In genomic region chr9:114336157-114336556, GRCh38 we compare ENCODE assay signal across 22 cellular contexts. TPM values are rescaled to one million over a fixed set of nuclear protein-coding genes. Genes with fewer than 3 reads are reported as not detected.
DNase-seq lines count a peak whose midpoint lies in the region; ATAC-seq, FAIRE-seq and TF ChIP-seq lines count a peak whose summit lies in the region.
"Had no signal": no experiment of that assay in that cellular context is flagged by ENCODE, and none has a peak within 500 bp of the region (broad histone marks: within the 10 kb centered on the region; RNA-seq: fewer than 3 reads in every experiment).

No MANE protein-coding gene starts in this region.

- TF ChIP-seq POLR2A in GM12878 (IDR thresholded peaks at IDR 0.05; ENCODE audit: low read depth, low read length): 0 out of 2 replicates have a peak, but pooled peaks have one; percentile 34

- BruUV-seq in GM12878 (replicated peaks; lab: Mats Ljungman, UMichigan): no TSS peak

- FAIRE-seq in GM12878 (lab: Jason Lieb, UNC): no peak

- TF ChIP-seq RAD21 in GM12878 (IDR thresholded peaks at IDR 0.05; ENCODE audit: insufficient read depth, low read depth, low read length): no peak

- peaks cover 48% of the 10 kb centered on the region for H3K36me3 ChIP-seq in CD8-positive, alpha-beta T cell (ENCODE audit: insufficient read depth, low read length)
- peaks cover 29 to 41% of the 10 kb centered on the region in 2 experiments for H3K36me3 ChIP-seq in GM12878 (ENCODE audit: control insufficient read depth in 2 of 2, insufficient read depth in 2 of 2, low read length in 1 of 2)
- no peaks in the 10 kb centered on the region for H3K36me3 ChIP-seq in endodermal cell (ENCODE audit: control insufficient read depth, insufficient read depth, low read length)
- H3K36me3 ChIP-seq in mucosa of descending colon (ENCODE audit: low read depth): peaks cover 16% of the 10 kb centered on the region
- H3K36me3 ChIP-seq: BE2C had no signal

- H4K20me1 ChIP-seq in GM12878 (ENCODE audit: control insufficient read depth, insufficient read depth): 0 out of 2 replicates have a peak, but pooled peaks cover 4% of the 10 kb centered on the region

- ATAC-seq in activated CD8-positive, alpha-beta T cell treated with anti-CD3 and anti-CD28 coated beads for 36 hours: no peak
- ATAC-seq in activated CD8-positive, alpha-beta T cell treated with anti-CD3 and anti-CD28 coated beads, Interleukin-2, amount 10 ng/mL, durations not matched to agents 7 days and 5 days: no peak
- no peak for ATAC-seq in CD8-positive, alpha-beta T cell
- ATAC-seq in GM12878: no peak
- ATAC-seq in naive B cell (ENCODE audit: low read depth in 2 of 2): no peak
- no peak for ATAC-seq in mucosa of descending colon

- in situ Hi-C loops in GM12878 (cut with MboI): no loop called here

- H3K9me3 Mint-ChIP-seq in activated CD8-positive, alpha-beta T cell treated with anti-CD3 and anti-CD28 coated beads for 36 hours: peaks cover 8% of the 10 kb centered on the region
- no peaks in the 10 kb centered on the region for H3K9me3 Mint-ChIP-seq in activated CD8-positive, alpha-beta T cell treated with anti-CD3 and anti-CD28 coated beads, Interleukin-2, amount 10 ng/mL, durations not matched to agents 7 days and 5 days (ENCODE audit: insufficient read depth)
- no peaks in the 10 kb centered on the region for H3K9me3 Mint-ChIP-seq in CD8-positive, alpha-beta T cell
- no peaks in the 10 kb centered on the region for H3K9me3 Mint-ChIP-seq in naive B cell
- peaks cover 2% of the 10 kb centered on the region for H3K9me3 Mint-ChIP-seq in endodermal cell

- no peak overlapping the region for H3K27ac ChIP-seq in CD8-positive, alpha-beta T cell (ENCODE audit: low read depth, low read length)
- H3K27ac ChIP-seq in GM12878 (ENCODE audit: control insufficient read depth, insufficient read depth) (no peak overlapping the region), endodermal cell (ENCODE audit: low read depth, low read length) (no peak overlapping the region)

- intact Hi-C loops in activated CD8-positive, alpha-beta T cell treated with anti-CD3 and anti-CD28 coated beads for 36 hours (cut with micrococcal nuclease): no loop called here
- intact Hi-C loops in CD8-positive, alpha-beta T cell (cut with DNase I, micrococcal nuclease): loop anchor here in 1 of 2 experiments (2.0 to 10.0 kb wide), 2 partner anchors 171 to 679 kb away; no protein-coding TSS in a partner anchor
- intact Hi-C loops in GM12878 (cut with micrococcal nuclease; ENCODE audit: unreplicated experiment) (no loop called here), mucosa of descending colon (cut with DNase I, micrococcal nuclease) (loop anchor here in 1 of 2 donors (10.0 kb wide), 1 partner anchor 319 kb away; the partner anchor contains the start of gene TEX53)

- DNase-seq in activated CD8-positive, alpha-beta T cell treated with anti-CD3 and anti-CD28 coated beads for 36 hours: no peak
- DNase-seq in activated CD8-positive, alpha-beta T cell treated with anti-CD3 and anti-CD28 coated beads, Interleukin-2, amount 10 ng/mL, durations not matched to agents 7 days and 5 days: no peak
- no peak for DNase-seq in CD8-positive, alpha-beta T cell
- no peak for DNase-seq in GM12878 (ENCODE audit: low read depth, low spot score)
- no peak for DNase-seq in naive B cell
- no peak for DNase-seq in endodermal cell
- DNase-seq in pons (ENCODE audit: low spot score): no peak
- no peak for DNase-seq in mucosa of descending colon
- DNase-seq: BE2C; Calu3; CD4-positive, CD25-positive, alpha-beta regulatory T cell; DMS53; EL; KG1; NCI-H1105 treated with DMSO at 0.1 percent for 48 hours; NCI-H1694 treated with DMSO at 0.1 percent for 48 hours; NCI-H748 treated with DMSO at 0.1 percent for 48 hours; NK-92 treated with Interleukin-12 subunit alpha and Interleukin-12 subunit beta, amount 100 ng/mL, for 24 hours; OCI-M1; Right ventricle myocardium superior had no signal

- TF ChIP-seq EP300 in GM12878 (IDR thresholded peaks at IDR 0.05; ENCODE audit: borderline replicate concordance in 1 of 2, control insufficient read depth in 1 of 2, low read depth in 2 of 2, low read length in 2 of 2): no peak

- POLR2A ChIA-PET in activated CD8-positive, alpha-beta T cell treated with anti-CD3 and anti-CD28 coated beads for 36 hours (lab: Charles Lee): interaction anchor here (0.9 to 18.4 kb wide), 3 partner anchors 11 to 48 kb away, joined by 4 to 277 read pairs (median 4); partner anchors contain the start of gene AKNA
- POLR2A ChIA-PET in activated CD8-positive, alpha-beta T cell treated with anti-CD3 and anti-CD28 coated beads, Interleukin-2, amount 10 ng/mL, durations not matched to agents 7 days and 5 days (lab: Charles Lee): no interaction called here
- POLR2A ChIA-PET in CD8-positive, alpha-beta T cell (lab: Charles Lee): interaction anchor here (1.5 kb wide), 1 partner anchor 51 kb away, joined by 6 read pairs; the partner anchor contains the start of gene AKNA
- POLR2A ChIA-PET in GM12878 (lab: Charles Lee): no interaction called here

- no peaks in the 10 kb centered on the region for H3K79me2 ChIP-seq in GM12878 (ENCODE audit: control insufficient read depth, insufficient read depth, low read length)

- peaks cover 61% of the 10 kb centered on the region for H3K36me3 Mint-ChIP-seq in activated CD8-positive, alpha-beta T cell treated with anti-CD3 and anti-CD28 coated beads for 36 hours (ENCODE audit: low read depth)
- peaks cover 62% of the 10 kb centered on the region for H3K36me3 Mint-ChIP-seq in activated CD8-positive, alpha-beta T cell treated with anti-CD3 and anti-CD28 coated beads, Interleukin-2, amount 10 ng/mL, durations not matched to agents 7 days and 5 days (ENCODE audit: low read depth)
- peaks cover 62% of the 10 kb centered on the region for H3K36me3 Mint-ChIP-seq in CD8-positive, alpha-beta T cell
- H3K36me3 Mint-ChIP-seq in naive B cell (peaks cover 6 to 17% of the 10 kb centered on the region in 2 donors), endodermal cell (ENCODE audit: low read depth) (peaks cover 23% of the 10 kb centered on the region)

- H3K27ac Mint-ChIP-seq in activated CD8-positive, alpha-beta T cell treated with anti-CD3 and anti-CD28 coated beads for 36 hours: peak overlapping the region; percentile 55
- no peak overlapping the region for H3K27ac Mint-ChIP-seq in activated CD8-positive, alpha-beta T cell treated with anti-CD3 and anti-CD28 coated beads, Interleukin-2, amount 10 ng/mL, durations not matched to agents 7 days and 5 days
- H3K27ac Mint-ChIP-seq in CD8-positive, alpha-beta T cell: peak overlapping the region; percentile 41
- peak overlapping the region in 4 of 6 donors; percentile 21 to 75 (median 32) for H3K27ac Mint-ChIP-seq in naive B cell
- H3K27ac Mint-ChIP-seq in endodermal cell: no peak overlapping the region

- RAD21 ChIA-PET in GM12878 (lab: Charles Lee; ENCODE audit: unreplicated experiment): interaction anchor here (0.9 to 1.3 kb wide), 2 partner anchors 51 to 70 kb away, joined by 4 read pairs; partner anchors contain the start of gene AKNA

- no peaks in the 10 kb centered on the region for H3K4me1 ChIP-seq in CD8-positive, alpha-beta T cell (ENCODE audit: insufficient read depth, low read length)
- peaks cover 6% of the 10 kb centered on the region; the same call in 1 of the 2 replicates for H3K4me1 ChIP-seq in GM12878 (ENCODE audit: control insufficient read depth, insufficient read depth, low read length)
- no peaks in the 10 kb centered on the region for H3K4me1 ChIP-seq in endodermal cell (ENCODE audit: control insufficient read depth, insufficient read depth, low read length)
- H3K4me1 ChIP-seq in mucosa of descending colon (ENCODE audit: low read depth): no peaks in the 10 kb centered on the region
- H3K4me1 ChIP-seq: BE2C had no signal

- no peak overlapping the region for H3K9ac ChIP-seq in GM12878 (ENCODE audit: control insufficient read depth, insufficient read depth, low read length)
- no peak overlapping the region for H3K9ac ChIP-seq in endodermal cell (ENCODE audit: extremely low read depth, low read length, poor library complexity, severe bottlenecking)

- H3K4me3 ChIP-seq in CD8-positive, alpha-beta T cell (ENCODE audit: low read depth, low read length): no peak overlapping the region
- H3K4me3 ChIP-seq in GM12878 (no peak overlapping the region), endodermal cell (ENCODE audit: low read length) (no peak overlapping the region), mucosa of descending colon (no peak overlapping the region)

- H3K9me3 ChIP-seq in CD8-positive, alpha-beta T cell (ENCODE audit: low read length): no peaks in the 10 kb centered on the region
- peaks cover 3% of the 10 kb centered on the region; the same call in 2 of the 3 replicates for H3K9me3 ChIP-seq in GM12878 (replicated peaks; ENCODE audit: control insufficient read depth, insufficient read depth, low read length)
- no peaks in the 10 kb centered on the region for H3K9me3 ChIP-seq in endodermal cell (ENCODE audit: control insufficient read depth, low read length)
- H3K9me3 ChIP-seq in mucosa of descending colon: no peaks in the 10 kb centered on the region
- H3K9me3 ChIP-seq: BE2C had no signal

- no peaks in the 10 kb centered on the region for H3K27me3 ChIP-seq in CD8-positive, alpha-beta T cell (ENCODE audit: insufficient read depth, low read length)
- no peaks in the 10 kb centered on the region for H3K27me3 ChIP-seq in GM12878 (replicated peaks in 1 of 2; ENCODE audit: control insufficient read depth in 2 of 2, insufficient read depth in 2 of 2, low read length in 1 of 2)
- no peaks in the 10 kb centered on the region for H3K27me3 ChIP-seq in endodermal cell (ENCODE audit: control insufficient read depth, insufficient read depth, low read length, poor library complexity, severe bottlenecking)
- H3K27me3 ChIP-seq: BE2C had no signal

- H3K4me3 Mint-ChIP-seq in activated CD8-positive, alpha-beta T cell treated with anti-CD3 and anti-CD28 coated beads for 36 hours: no peak overlapping the region
- H3K4me3 Mint-ChIP-seq in activated CD8-positive, alpha-beta T cell treated with anti-CD3 and anti-CD28 coated beads, Interleukin-2, amount 10 ng/mL, durations not matched to agents 7 days and 5 days: no peak overlapping the region
- H3K4me3 Mint-ChIP-seq in CD8-positive, alpha-beta T cell: no peak overlapping the region
- peak overlapping the region in 1 of 8 donors; percentile 22 for H3K4me3 Mint-ChIP-seq in naive B cell
- no peak overlapping the region for H3K4me3 Mint-ChIP-seq in endodermal cell
- H3K4me3 Mint-ChIP-seq: CD4-positive, CD25-positive, alpha-beta regulatory T cell had no signal

- H3K4me2 ChIP-seq in GM12878 (ENCODE audit: control insufficient read depth, insufficient read depth): no peak overlapping the region

- no peaks in the 10 kb centered on the region for H3K27me3 Mint-ChIP-seq in activated CD8-positive, alpha-beta T cell treated with anti-CD3 and anti-CD28 coated beads for 36 hours
- no peaks in the 10 kb centered on the region for H3K27me3 Mint-ChIP-seq in activated CD8-positive, alpha-beta T cell treated with anti-CD3 and anti-CD28 coated beads, Interleukin-2, amount 10 ng/mL, durations not matched to agents 7 days and 5 days (ENCODE audit: low read depth)
- no peaks in the 10 kb centered on the region for H3K27me3 Mint-ChIP-seq in CD8-positive, alpha-beta T cell (ENCODE audit: low read depth)
- H3K27me3 Mint-ChIP-seq in naive B cell (no peaks in the 10 kb centered on the region), endodermal cell (ENCODE audit: insufficient read depth) (no peaks in the 10 kb centered on the region)

- H3K4me1 Mint-ChIP-seq in activated CD8-positive, alpha-beta T cell treated with anti-CD3 and anti-CD28 coated beads for 36 hours (ENCODE audit: low read depth): peaks cover 33% of the 10 kb centered on the region
- H3K4me1 Mint-ChIP-seq in activated CD8-positive, alpha-beta T cell treated with anti-CD3 and anti-CD28 coated beads, Interleukin-2, amount 10 ng/mL, durations not matched to agents 7 days and 5 days (ENCODE audit: low read depth): peaks cover 20% of the 10 kb centered on the region
- H3K4me1 Mint-ChIP-seq in CD8-positive, alpha-beta T cell (ENCODE audit: low read depth): peaks cover 24% of the 10 kb centered on the region
- H3K4me1 Mint-ChIP-seq in naive B cell (peaks cover 13 to 29% (median 18%) of the 10 kb centered on the region in 3 donors), endodermal cell (no peaks in the 10 kb centered on the region)

- SMC1A ChIA-PET in GM12878 (lab: Charles Lee; ENCODE audit: uncharacterized antibody, unreplicated experiment): interaction anchor here (1.2 to 1.3 kb wide), 2 partner anchors 10 to 70 kb away, joined by 3 read pairs; no protein-coding TSS in a partner anchor

- 88% methylated on average over 10 of the region's 10 CpGs for WGBS in GM12878 (ENCODE audit: insufficient coverage, insufficient replicate concordance, low lambda C conversion rate, missing lambda C conversion rate)
- 83 to 84% methylated on average over 7 to 10 of the region's 10 CpGs for WGBS in endodermal cell (ENCODE audit: insufficient coverage in 1 of 2, insufficient read length in 1 of 2), 2 experiments

- CTCF ChIA-PET in activated CD8-positive, alpha-beta T cell treated with anti-CD3 and anti-CD28 coated beads for 36 hours (lab: Charles Lee): interaction anchor here (1.3 to 9.9 kb wide), 3 partner anchors 15 to 70 kb away, joined by 3 to 98 read pairs (median 4); partner anchors contain the start of gene AKNA
- CTCF ChIA-PET in activated CD8-positive, alpha-beta T cell treated with anti-CD3 and anti-CD28 coated beads, Interleukin-2, amount 10 ng/mL, durations not matched to agents 7 days and 5 days (lab: Charles Lee): interaction anchor here (1.0 to 1.1 kb wide), 2 partner anchors 14 to 70 kb away, joined by 3 read pairs; no protein-coding TSS in a partner anchor
- CTCF ChIA-PET in CD8-positive, alpha-beta T cell (lab: Charles Lee): interaction anchor here (0.9 to 1.4 kb wide), 3 partner anchors 50 to 318 kb away, joined by 3 to 5 read pairs (median 3); no protein-coding TSS in a partner anchor
- CTCF ChIA-PET in GM12878 (lab: Yijun Ruan, JAX): no interaction called here

- no peak for TF ChIP-seq CTCF in activated CD8-positive, alpha-beta T cell treated with anti-CD3 and anti-CD28 coated beads for 36 hours (IDR thresholded peaks at IDR 0.05)
- no peak for TF ChIP-seq CTCF in CD8-positive, alpha-beta T cell (IDR thresholded peaks at IDR 0.05)
- TF ChIP-seq CTCF in GM12878 (IDR thresholded peaks at IDR 0.05 in 2 of 3, conservative IDR thresholded peaks at IDR 0.05 in 1 of 3; ENCODE audit: control insufficient read depth in 2 of 3, extremely low read depth in 1 of 3, insufficient read depth in 1 of 3, low read depth in 3 of 3, low read length in 3 of 3) (no peak), endodermal cell (conservative IDR thresholded peaks at IDR 0.05) (no peak), mucosa of descending colon (IDR thresholded peaks at IDR 0.05) (no peak)

- no peak overlapping the region for H2AFZ ChIP-seq in GM12878 (ENCODE audit: control insufficient read depth, low read depth, low read length)

RNA-seq across cellular contexts. Expression of gene ORM2, which starts 6.5 kb away (rescaled TPM):
- total RNA-seq in activated CD8-positive, alpha-beta T cell treated with anti-CD3 and anti-CD28 coated beads for 36 hours: not detected
- not detected for total RNA-seq in activated CD8-positive, alpha-beta T cell treated with anti-CD3 and anti-CD28 coated beads, Interleukin-2, amount 10 ng/mL, durations not matched to agents 7 days and 5 days
- total RNA-seq in CD8-positive, alpha-beta T cell: not detected
- not detected in 2 replicates for total RNA-seq in GM12878 (2013; cell fraction: nucleolus; rRNA removed)
- total RNA-seq in GM12878 (2014; rRNA removed): not detected in 2 replicates
- not detected in 2 replicates for total RNA-seq in GM12878 (2014; rRNA removed; fragmentation: Illumina TruSeq; extraction: Trizol)
- 0.64 TPM in 1 of 2 replicates, not detected in the other for total RNA-seq in GM12878 (2021)
- not detected for polyA plus RNA-seq in GM12878 (2011; ENCODE audit: low read depth)
- not detected in 2 replicates for polyA plus RNA-seq in GM12878 (2011; rRNA removed)
- not detected in 2 replicates for polyA plus RNA-seq in GM12878 (2011; cell fraction: cytosol; rRNA removed)
- not detected in 2 replicates for polyA plus RNA-seq in GM12878 (2011; cell fraction: nucleus; rRNA removed)
- polyA plus RNA-seq in GM12878 (2012): not detected in 2 replicates
- polyA plus RNA-seq in GM12878 (2014; fragmentation: Illumina TruSeq; extraction: Trizol): not detected in 2 replicates
- not detected for polyA plus RNA-seq in GM12878 (2014; fragmentation: Nextera tagmentation; extraction: Ambion mirVana)
- polyA plus RNA-seq in GM12878 (2014; rRNA removed): not detected in 2 replicates
- not detected for polyA plus RNA-seq in GM12878 (2016; fragmentation: Nextera tagmentation; extraction: Ambion mirVana)
- not detected in 2 replicates for polyA minus RNA-seq in GM12878 (2011; rRNA and poly(A)+ RNA removed)
- not detected in 2 replicates for polyA minus RNA-seq in GM12878 (2011; cell fraction: cytosol; rRNA and poly(A)+ RNA removed)
- polyA minus RNA-seq in GM12878 (2011; cell fraction: nucleus; rRNA and poly(A)+ RNA removed): not detected in 2 replicates
- not detected for polyA plus RNA-seq in naive B cell (ENCODE audit: low read depth in 6 of 6)
- under 1 TPM; 0.59 to 0.80 TPM for total RNA-seq in endodermal cell
- polyA plus RNA-seq in endodermal cell (2013, experiment 1 of 2): not detected
- not detected for polyA plus RNA-seq in endodermal cell (2013, experiment 2 of 2)
- 1 to 10 TPM in 1 of 3 donors, not detected in 2; 1.0 TPM for total RNA-seq in mucosa of descending colon
- total RNA-seq: A172; Calu3; CD4-positive, CD25-positive, alpha-beta regulatory T cell; NCI-H460; Right ventricle myocardium superior had no signal
- polyA plus RNA-seq: CD4-positive, CD25-positive, alpha-beta regulatory T cell had no signal

RNA-seq across cellular contexts. Expression of gene ORM1, which starts 13.3 kb away (rescaled TPM):
- total RNA-seq in activated CD8-positive, alpha-beta T cell treated with anti-CD3 and anti-CD28 coated beads for 36 hours: not detected
- not detected for total RNA-seq in activated CD8-positive, alpha-beta T cell treated with anti-CD3 and anti-CD28 coated beads, Interleukin-2, amount 10 ng/mL, durations not matched to agents 7 days and 5 days
- not detected for total RNA-seq in CD8-positive, alpha-beta T cell
- not detected in 2 replicates for total RNA-seq in GM12878 (2013; cell fraction: nucleolus; rRNA removed)
- total RNA-seq in GM12878 (2014; rRNA removed) (not detected in 2 replicates), GM12878 (2014; rRNA removed; fragmentation: Illumina TruSeq; extraction: Trizol) (not detected in 2 replicates), GM12878 (2021) (3.5 and 4.4 TPM in 2 replicates), endodermal cell (under 1 TPM in 1 of 2 donors, not detected in 1; 0.59 TPM), mucosa of descending colon (1 to 10 TPM in 1 of 3 donors, not detected in 2; 2.8 TPM)
- not detected for polyA plus RNA-seq in GM12878 (2011; ENCODE audit: low read depth)
- polyA plus RNA-seq in GM12878 (2011; rRNA removed) (not detected in 2 replicates), GM12878 (2014; fragmentation: Illumina TruSeq; extraction: Trizol) (not detected in 2 replicates), GM12878 (2014; fragmentation: Nextera tagmentation; extraction: Ambion mirVana) (not detected), GM12878 (2014; rRNA removed) (not detected in 2 replicates), GM12878 (2016; fragmentation: Nextera tagmentation; extraction: Ambion mirVana) (not detected), naive B cell (ENCODE audit: low read depth in 6 of 6) (not detected)
- polyA plus RNA-seq in GM12878 (2011; cell fraction: cytosol; rRNA removed): not detected in 2 replicates
- polyA plus RNA-seq in GM12878 (2011; cell fraction: nucleus; rRNA removed): not detected in 2 replicates
- polyA plus RNA-seq in GM12878 (2012): not detected in 2 replicates
- not detected in 2 replicates for polyA minus RNA-seq in GM12878 (2011; rRNA and poly(A)+ RNA removed)
- polyA minus RNA-seq in GM12878 (2011; cell fraction: cytosol; rRNA and poly(A)+ RNA removed): not detected in 2 replicates
- polyA minus RNA-seq in GM12878 (2011; cell fraction: nucleus; rRNA and poly(A)+ RNA removed): not detected in 2 replicates
- not detected for polyA plus RNA-seq in endodermal cell (2013, experiment 1 of 2)
- polyA plus RNA-seq in endodermal cell (2013, experiment 2 of 2): not detected
- total RNA-seq: A172; Calu3; CD4-positive, CD25-positive, alpha-beta regulatory T cell; NCI-H460 had no signal
- polyA plus RNA-seq: CD4-positive, CD25-positive, alpha-beta regulatory T cell had no signal

RNA-seq across cellular contexts. Expression of gene AKNA, which starts 51.6 kb away (rescaled TPM):
- total RNA-seq in activated CD8-positive, alpha-beta T cell treated with anti-CD3 and anti-CD28 coated beads for 36 hours: 100 to 1,000 TPM; 166 to 167 TPM
- 100 to 1,000 TPM; 413 to 430 TPM for total RNA-seq in activated CD8-positive, alpha-beta T cell treated with anti-CD3 and anti-CD28 coated beads, Interleukin-2, amount 10 ng/mL, durations not matched to agents 7 days and 5 days
- 100 to 1,000 TPM; 249 to 269 TPM for total RNA-seq in CD8-positive, alpha-beta T cell
- 305 and 316 TPM in 2 replicates for total RNA-seq in GM12878 (2013; cell fraction: nucleolus; rRNA removed)
- total RNA-seq in GM12878 (2014; rRNA removed) (49.4 and 59.0 TPM in 2 replicates), GM12878 (2014; rRNA removed; fragmentation: Illumina TruSeq; extraction: Trizol) (36.0 and 39.8 TPM in 2 replicates), GM12878 (2021) (117 and 132 TPM in 2 replicates), endodermal cell (10 to 100 TPM; 12.2 to 15.4 TPM), mucosa of descending colon (10 to 100 TPM; 29.3 to 45.1 (median 44.9) TPM)
- 22.0 TPM for polyA plus RNA-seq in GM12878 (2011; ENCODE audit: low read depth)
- polyA plus RNA-seq in GM12878 (2011; rRNA removed) (18.0 and 30.1 TPM in 2 replicates), GM12878 (2014; fragmentation: Illumina TruSeq; extraction: Trizol) (27.2 and 57.6 TPM in 2 replicates), GM12878 (2014; fragmentation: Nextera tagmentation; extraction: Ambion mirVana) (1 to 10 TPM; 1.6 to 5.0 TPM), GM12878 (2014; rRNA removed) (71.9 and 77.7 TPM in 2 replicates), GM12878 (2016; fragmentation: Nextera tagmentation; extraction: Ambion mirVana) (10 to 100 TPM; 28.0 to 30.9 TPM), naive B cell (ENCODE audit: low read depth in 6 of 6) (10 to 100 TPM in 5 of 6 donors, under 1 TPM in 1; 0.78 to 34.1 (median 13.7) TPM)
- 33.7 and 39.1 TPM in 2 replicates for polyA plus RNA-seq in GM12878 (2011; cell fraction: cytosol; rRNA removed)
- polyA plus RNA-seq in GM12878 (2011; cell fraction: nucleus; rRNA removed): 107 and 123 TPM in 2 replicates
- polyA plus RNA-seq in GM12878 (2012): 57.1 and 64.5 TPM in 2 replicates
- 47.4 and 97.2 TPM in 2 replicates for polyA minus RNA-seq in GM12878 (2011; rRNA and poly(A)+ RNA removed)
- 31.4 and 34.5 TPM in 2 replicates for polyA minus RNA-seq in GM12878 (2011; cell fraction: cytosol; rRNA and poly(A)+ RNA removed)
- polyA minus RNA-seq in GM12878 (2011; cell fraction: nucleus; rRNA and poly(A)+ RNA removed): 64.4 and 127 TPM in 2 replicates
- 16.6 TPM for polyA plus RNA-seq in endodermal cell (2013, experiment 1 of 2)
- polyA plus RNA-seq in endodermal cell (2013, experiment 2 of 2): 16.2 TPM

Comparison
In these comparisons a context has a peak if more than half of its experiments do, and no peak if none do; other contexts are left out.
1. H3K27ac Mint-ChIP-seq: peak in activated CD8-positive, alpha-beta T cell treated with anti-CD3 and anti-CD28 coated beads for 36 hours (single experiment), CD8-positive, alpha-beta T cell (single experiment) and naive B cell (4 of 6); none in activated CD8-positive, alpha-beta T cell treated with anti-CD3 and anti-CD28 coated beads, Interleukin-2, amount 10 ng/mL, durations not matched to agents 7 days and 5 days (single experiment) and endodermal cell (single experiment).
2. POLR2A ChIA-PET loops: an anchor here in activated CD8-positive, alpha-beta T cell treated with anti-CD3 and anti-CD28 coated beads for 36 hours (0.9 to 18.4 kb wide) and CD8-positive, alpha-beta T cell (1.5 kb wide); none called in activated CD8-positive, alpha-beta T cell treated with anti-CD3 and anti-CD28 coated beads, Interleukin-2, amount 10 ng/mL, durations not matched to agents 7 days and 5 days and GM12878.